Comparison of ENCODE assay signal across 19 cellular contexts in genomic region chr1:246302251-246302625, GRCh38.
A peak's percentile ranks its signal among the peaks of the same experiment; 100 is the strongest.
DNase-seq lines count a peak whose midpoint lies in the region; ATAC-seq and TF ChIP-seq lines count a peak whose summit lies in the region.
"Had no signal": no experiment of that assay in that cellular context is flagged by ENCODE, and none has a peak within 500 bp of the region (broad histone marks: within the 10 kb centered on the region; RNA-seq: fewer than 3 reads in every experiment).

No MANE protein-coding gene starts in this region.

- peaks cover 9% of the 10 kb centered on the region for H3F3A ChIP-seq in SK-N-SH (replicated peaks; ENCODE audit: insufficient read depth)

- H3K4me3 Mint-ChIP-seq in brain = no peak overlapping the region
- H3K4me3 Mint-ChIP-seq: CD4-positive, alpha-beta T cell; H9 had no signal

- TF ChIP-seq CTCF in SK-N-SH (IDR thresholded peaks at IDR 0.05) (no peak), brain (conservative IDR thresholded peaks at IDR 0.05) (no peak)

- DNase-seq in SK-N-SH = no peak
- peak; percentile 58 for DNase-seq in iris pigment epithelial cell (ENCODE audit: low read depth)
- no peak for DNase-seq in G401 (ENCODE audit: low spot score)
- DNase-seq in mesenteric fat pad (ENCODE audit: low spot score) = no peak
- DNase-seq in activated CD4-positive, alpha-beta T cell treated with anti-CD3 and anti-CD28 coated beads for 1 hour = no peak
- DNase-seq: Calu3; CD4-positive, alpha-beta T cell; DMS79; H9; MM.1S; NCI-H1092; NCI-H1436 treated with DMSO at 0.1 percent for 48 hours; NCI-H2029 treated with DMSO at 0.1 percent for 48 hours; NCI-H2171; NCI-H526 had no signal

- H3K9me3 Mint-ChIP-seq in brain = peaks cover 0 to 3% (median 0%) of the 10 kb centered on the region in 5 experiments
- H3K9me3 Mint-ChIP-seq: CD4-positive, alpha-beta T cell; H9 had no signal

- peaks cover 30% of the 10 kb centered on the region for H3K4me1 Mint-ChIP-seq in brain

- H4K20me1 ChIP-seq in SK-N-SH (ENCODE audit: insufficient read depth) = no peaks in the 10 kb centered on the region

- H3K36me3 ChIP-seq in SK-N-SH (replicated peaks in 1 of 2; ENCODE audit: control insufficient read depth in 1 of 2, insufficient read depth in 2 of 2, low read length in 1 of 2) = no peaks in the 10 kb centered on the region

- H3K4me3 ChIP-seq in SK-N-SH (ENCODE audit: low read depth in 2 of 2, low read length in 1 of 2) = no peak overlapping the region

- no peak overlapping the region for H3K9ac ChIP-seq in SK-N-SH

- CTCF ChIA-PET in SK-N-SH (lab: Yijun Ruan, JAX) = interaction anchor here (1.0 to 2.1 kb wide), 3 partner anchors 22 to 193 kb away, joined by 3 to 8 read pairs (median 4); no protein-coding TSS in a partner anchor

- H3K4me1 ChIP-seq in SK-N-SH (ENCODE audit: control insufficient read depth in 1 of 2, insufficient read depth in 2 of 2, low read depth in 1 of 2, low read length in 1 of 2) = peaks cover 14 to 30% of the 10 kb centered on the region in 2 experiments; a peak in 3 of 4 replicates

- H3K36me3 Mint-ChIP-seq in brain = no peaks in the 10 kb centered on the region

- H3K79me2 ChIP-seq in SK-N-SH (ENCODE audit: insufficient read depth) = no peaks in the 10 kb centered on the region

- no peaks in the 10 kb centered on the region for H3K9me2 ChIP-seq in SK-N-SH

- no peaks in the 10 kb centered on the region for H3K27me3 Mint-ChIP-seq in brain
- H3K27me3 Mint-ChIP-seq: CD4-positive, alpha-beta T cell had no signal

- in situ Hi-C loops in G401 (cut with HindIII; ENCODE audit: low sequenced_read_pairs) = no loop called here

- WGBS in SK-N-SH (ENCODE audit: low lambda C conversion rate) = 100% methylated on average over 1 of the region's 1 CpG

- TF ChIP-seq RAD21 in SK-N-SH (IDR thresholded peaks at IDR 0.05; ENCODE audit: low read length) = no peak

- POLR2A ChIA-PET in SK-N-SH (lab: Yijun Ruan, JAX) = no interaction called here

- peak overlapping the region in 3 of 5 experiments; percentile 39 to 71 (median 59) for H3K27ac Mint-ChIP-seq in brain
- H3K27ac Mint-ChIP-seq: CD4-positive, alpha-beta T cell had no signal

- no peak overlapping the region for H2AFZ ChIP-seq in SK-N-SH (ENCODE audit: low read depth)

- no peak overlapping the region for H3K4me2 ChIP-seq in SK-N-SH

- peak overlapping the region; percentile 6; a peak in 2 of 4 replicates for H3K27ac ChIP-seq in SK-N-SH (ENCODE audit: low read depth in 2 of 2, low read length in 1 of 2)
- H3K27ac ChIP-seq: 22Rv1 had no signal

- no peaks in the 10 kb centered on the region for H3K27me3 ChIP-seq in SK-N-SH (ENCODE audit: insufficient read depth)

- ATAC-seq in SK-N-SH treated with all-trans-retinoic acid at 6 μM for 48 hours (no peak; the same call in 2 of the 3 replicates), HG02938 (IDR thresholded peaks at IDR 0.05; ENCODE audit: unreplicated experiment) (no peak)

- TF ChIP-seq EP300 in SK-N-SH (IDR thresholded peaks at IDR 0.05; ENCODE audit: borderline replicate concordance in 1 of 2, low read depth in 1 of 2, low read length in 1 of 2) = no peak

- H3K9me3 ChIP-seq in SK-N-SH = no peaks in the 10 kb centered on the region

TF ChIP-seq in SK-N-SH, 30 proteins besides CTCF, POLR2A, EP300 and RAD21 (continues in another document):
- TF ChIP-seq GABPA (IDR thresholded peaks at IDR 0.05; ENCODE audit: low read depth) = no peak
- TF ChIP-seq, protein P1, sequence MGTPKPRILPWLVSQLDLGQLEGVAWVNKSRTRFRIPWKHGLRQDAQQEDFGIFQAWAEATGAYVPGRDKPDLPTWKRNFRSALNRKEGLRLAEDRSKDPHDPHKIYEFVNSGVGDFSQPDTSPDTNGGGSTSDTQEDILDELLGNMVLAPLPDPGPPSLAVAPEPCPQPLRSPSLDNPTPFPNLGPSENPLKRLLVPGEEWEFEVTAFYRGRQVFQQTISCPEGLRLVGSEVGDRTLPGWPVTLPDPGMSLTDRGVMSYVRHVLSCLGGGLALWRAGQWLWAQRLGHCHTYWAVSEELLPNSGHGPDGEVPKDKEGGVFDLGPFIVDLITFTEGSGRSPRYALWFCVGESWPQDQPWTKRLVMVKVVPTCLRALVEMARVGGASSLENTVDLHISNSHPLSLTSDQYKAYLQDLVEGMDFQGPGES (IDR thresholded peaks at IDR 0.05; ENCODE audit: low read depth, low read length) = no peak
- no peak for TF ChIP-seq NFIC (IDR thresholded peaks at IDR 0.05; ENCODE audit: borderline replicate concordance)
- TF ChIP-seq RXRA (IDR thresholded peaks at IDR 0.05; ENCODE audit: borderline replicate concordance, low read depth) = no peak
- no peak for TF ChIP-seq RFX5 (IDR thresholded peaks at IDR 0.05; ENCODE audit: low read length)
- no peak for TF ChIP-seq JUND (IDR thresholded peaks at IDR 0.05)
- TF ChIP-seq PBX3 (IDR thresholded peaks at IDR 0.05) = no peak
- TF ChIP-seq MXI1 (IDR thresholded peaks at IDR 0.05; ENCODE audit: low read depth, low read length) = no peak
- no peak for TF ChIP-seq ELF1 (IDR thresholded peaks at IDR 0.05)
- TF ChIP-seq NRF1 (IDR thresholded peaks at IDR 0.05; ENCODE audit: low read depth, low read length) = no peak
- TF ChIP-seq FOSL2 (IDR thresholded peaks at IDR 0.05; ENCODE audit: borderline replicate concordance, low read depth) = no peak
- TF ChIP-seq CHD2 (IDR thresholded peaks at IDR 0.05; ENCODE audit: low read length, partially characterized antibody) = no peak
- no peak for TF ChIP-seq SIN3A (IDR thresholded peaks at IDR 0.05; ENCODE audit: borderline replicate concordance, low read depth, low read length)

TF ChIP-seq in SK-N-SH treated with all-trans-retinoic acid at 6 μM for 48 hours, 23 proteins besides CTCF, POLR2A, EP300 and RAD21 (continues in another document):
- TF ChIP-seq ESRRG (CRISPR knock-in tag; IDR thresholded peaks at IDR 0.05) = no peak
- no peak for TF ChIP-seq BACH2 (CRISPR knock-in tag; IDR thresholded peaks at IDR 0.05; ENCODE audit: borderline replicate concordance)
- no peak for TF ChIP-seq GLIS3 (CRISPR knock-in tag; IDR thresholded peaks at IDR 0.05)
- TF ChIP-seq ZFP30 (CRISPR knock-in tag; IDR thresholded peaks at IDR 0.05) = no peak
- TF ChIP-seq ZFP3 (CRISPR knock-in tag; IDR thresholded peaks at IDR 0.05) = no peak
- no peak for TF ChIP-seq TCF4 (CRISPR knock-in tag; IDR thresholded peaks at IDR 0.05; ENCODE audit: borderline replicate concordance)
- no peak for TF ChIP-seq SNAI2 (CRISPR knock-in tag; IDR thresholded peaks at IDR 0.05)
- TF ChIP-seq, protein P2, sequence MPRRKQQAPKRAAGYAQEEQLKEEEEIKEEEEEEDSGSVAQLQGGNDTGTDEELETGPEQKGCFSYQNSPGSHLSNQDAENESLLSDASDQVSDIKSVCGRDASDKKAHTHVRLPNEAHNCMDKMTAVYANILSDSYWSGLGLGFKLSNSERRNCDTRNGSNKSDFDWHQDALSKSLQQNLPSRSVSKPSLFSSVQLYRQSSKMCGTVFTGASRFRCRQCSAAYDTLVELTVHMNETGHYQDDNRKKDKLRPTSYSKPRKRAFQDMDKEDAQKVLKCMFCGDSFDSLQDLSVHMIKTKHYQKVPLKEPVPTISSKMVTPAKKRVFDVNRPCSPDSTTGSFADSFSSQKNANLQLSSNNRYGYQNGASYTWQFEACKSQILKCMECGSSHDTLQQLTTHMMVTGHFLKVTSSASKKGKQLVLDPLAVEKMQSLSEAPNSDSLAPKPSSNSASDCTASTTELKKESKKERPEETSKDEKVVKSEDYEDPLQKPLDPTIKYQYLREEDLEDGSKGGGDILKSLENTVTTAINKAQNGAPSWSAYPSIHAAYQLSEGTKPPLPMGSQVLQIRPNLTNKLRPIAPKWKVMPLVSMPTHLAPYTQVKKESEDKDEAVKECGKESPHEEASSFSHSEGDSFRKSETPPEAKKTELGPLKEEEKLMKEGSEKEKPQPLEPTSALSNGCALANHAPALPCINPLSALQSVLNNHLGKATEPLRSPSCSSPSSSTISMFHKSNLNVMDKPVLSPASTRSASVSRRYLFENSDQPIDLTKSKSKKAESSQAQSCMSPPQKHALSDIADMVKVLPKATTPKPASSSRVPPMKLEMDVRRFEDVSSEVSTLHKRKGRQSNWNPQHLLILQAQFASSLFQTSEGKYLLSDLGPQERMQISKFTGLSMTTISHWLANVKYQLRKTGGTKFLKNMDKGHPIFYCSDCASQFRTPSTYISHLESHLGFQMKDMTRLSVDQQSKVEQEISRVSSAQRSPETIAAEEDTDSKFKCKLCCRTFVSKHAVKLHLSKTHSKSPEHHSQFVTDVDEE (CRISPR knock-in tag; IDR thresholded peaks at IDR 0.05) = no peak
- no peak for TF ChIP-seq ISL1 (CRISPR knock-in tag; IDR thresholded peaks at IDR 0.05)
- TF ChIP-seq CSDC2 (CRISPR knock-in tag; IDR thresholded peaks at IDR 0.05) = no peak
- no peak for TF ChIP-seq ZNF8 (CRISPR knock-in tag; IDR thresholded peaks at IDR 0.05)
- no peak for TF ChIP-seq RARB (CRISPR knock-in tag; IDR thresholded peaks at IDR 0.05)
- no peak for TF ChIP-seq TOX (CRISPR knock-in tag; IDR thresholded peaks at IDR 0.05; ENCODE audit: borderline replicate concordance)
- TF ChIP-seq, protein P3, sequence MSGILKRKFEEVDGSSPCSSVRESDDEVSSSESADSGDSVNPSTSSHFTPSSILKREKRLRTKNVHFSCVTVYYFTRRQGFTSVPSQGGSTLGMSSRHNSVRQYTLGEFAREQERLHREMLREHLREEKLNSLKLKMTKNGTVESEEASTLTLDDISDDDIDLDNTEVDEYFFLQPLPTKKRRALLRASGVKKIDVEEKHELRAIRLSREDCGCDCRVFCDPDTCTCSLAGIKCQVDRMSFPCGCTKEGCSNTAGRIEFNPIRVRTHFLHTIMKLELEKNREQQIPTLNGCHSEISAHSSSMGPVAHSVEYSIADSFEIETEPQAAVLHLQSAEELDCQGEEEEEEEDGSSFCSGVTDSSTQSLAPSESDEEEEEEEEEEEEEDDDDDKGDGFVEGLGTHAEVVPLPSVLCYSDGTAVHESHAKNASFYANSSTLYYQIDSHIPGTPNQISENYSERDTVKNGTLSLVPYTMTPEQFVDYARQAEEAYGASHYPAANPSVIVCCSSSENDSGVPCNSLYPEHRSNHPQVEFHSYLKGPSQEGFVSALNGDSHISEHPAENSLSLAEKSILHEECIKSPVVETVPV (CRISPR knock-in tag; IDR thresholded peaks at IDR 0.05) = no peak
- TF ChIP-seq ZC3H10 (CRISPR knock-in tag; IDR thresholded peaks at IDR 0.05) = no peak
